In genomic region chr2:156019341-156019740, GRCh38 we compare ENCODE assay signal across 7 cellular contexts.
"Had no signal": no experiment of that assay in that cellular context is flagged by ENCODE, and none has a peak within 500 bp of the region (broad histone marks: within the 10 kb centered on the region; RNA-seq: fewer than 3 reads in every experiment).

No MANE protein-coding gene starts in this region.

- ATAC-seq: GM23338 had no signal

- H3K27ac ChIP-seq: HL-60 had no signal

- H3K4me3 ChIP-seq: GM23338 had no signal

- FAIRE-seq: H1, H54 had no signal

- DNase-seq: H9, HCEC 1CT, KG1 had no signal

- H3K4me2 ChIP-seq: GM23338 had no signal

- H2AFZ ChIP-seq: GM23338 had no signal
